Comparison of ENCODE assay signal across 17 cellular contexts in genomic region chr21:37871121-37871862, GRCh38. TPM values are rescaled to one million over a fixed set of nuclear protein-coding genes. Genes with fewer than 3 reads are reported as not detected.
DNase-seq lines count a peak whose midpoint lies in the region; ATAC-seq, FAIRE-seq and TF ChIP-seq lines count a peak whose summit lies in the region.
"Had no signal": no experiment of that assay in that cellular context is flagged by ENCODE, and none has a peak within 500 bp of the region (broad histone marks: within the 10 kb centered on the region; RNA-seq: fewer than 3 reads in every experiment).

No MANE protein-coding gene starts in this region.

- no peak for TF ChIP-seq EP300 in A549 (IDR thresholded peaks at IDR 0.05)

- 24% methylated on average over 8 of the region's 8 CpGs for WGBS in A549 (ENCODE audit: missing lambda C conversion rate)

- TF ChIP-seq RAD21 in A549 (conservative IDR thresholded peaks at IDR 0.05 in 1 of 2, IDR thresholded peaks at IDR 0.05 in 1 of 2), result no peak

- TF ChIP-seq POLR2A in A549 (IDR thresholded peaks at IDR 0.05; ENCODE audit: low read length), result no peak

- CTCF ChIA-PET in A549 (lab: Yijun Ruan, JAX), result interaction anchor here (0.8 to 1.5 kb wide), 3 partner anchors 13 to 484 kb away, joined by 4 to 5 read pairs (median 4); no protein-coding TSS in a partner anchor

- H3K4me2 ChIP-seq in A549, result peak overlapping the region; percentile 49

- no peaks in the 10 kb centered on the region for H3K27me3 Mint-ChIP-seq in endothelial cell (ENCODE audit: unreplicated experiment)
- H3K27me3 Mint-ChIP-seq: brain had no signal

- no peaks in the 10 kb centered on the region for H3K36me3 ChIP-seq in brain microvascular endothelial cell (replicated peaks)

- no peak overlapping the region for H3K4me3 ChIP-seq in A549
- H3K4me3 ChIP-seq in HFF-Myc (replicated peaks; ENCODE audit: low read depth, low read length), result no peak overlapping the region
- H3K4me3 ChIP-seq in brain microvascular endothelial cell (ENCODE audit: low read depth, low read length), result no peak overlapping the region

- no peaks in the 10 kb centered on the region for H3K9me3 ChIP-seq in A549

- no peak overlapping the region for H3K4me3 Mint-ChIP-seq in endothelial cell (ENCODE audit: unreplicated experiment)
- H3K4me3 Mint-ChIP-seq: brain; effector memory CD8-positive, alpha-beta T cell had no signal

- H3K4me1 Mint-ChIP-seq in endothelial cell (ENCODE audit: unreplicated experiment), result no peaks in the 10 kb centered on the region
- H3K4me1 Mint-ChIP-seq: brain had no signal

- POLR2A ChIA-PET in A549 (lab: Yijun Ruan, JAX), result no interaction called here

- peak in 1 of 2 experiments; percentile 35 for DNase-seq in A549 (ENCODE audit: low read depth in 1 of 2, low spot score in 1 of 2)
- peak; percentile 39 for DNase-seq in HFF-Myc (ENCODE audit: extremely low read depth, low read depth)
- DNase-seq in brain microvascular endothelial cell, result peak; percentile 74
- peak; percentile 56 for DNase-seq in hepatic stellate cell (ENCODE audit: low spot score)
- no peak for DNase-seq in endothelial cell (ENCODE audit: low spot score)
- DNase-seq: ACHN; activated gamma-delta T cell; effector memory CD8-positive, alpha-beta T cell; small intestine had no signal

- no peaks in the 10 kb centered on the region for H3K27me3 ChIP-seq in brain microvascular endothelial cell (replicated peaks)

- H3K36me3 Mint-ChIP-seq in endothelial cell (ENCODE audit: low read depth, unreplicated experiment), result no peaks in the 10 kb centered on the region
- H3K36me3 Mint-ChIP-seq: brain had no signal

- H3K4me1 ChIP-seq in A549, result peaks cover 33% of the 10 kb centered on the region

- H3K27ac ChIP-seq in A549 (peak overlapping the region; percentile 49 to 77), brain microvascular endothelial cell (peak overlapping the region; percentile 56)
- H3K27ac ChIP-seq: VCaP had no signal

- in situ Hi-C loops in brain microvascular endothelial cell (cut with HindIII; ENCODE audit: low pct_ligation_motif_present, low sequenced_read_pairs), result no loop called here

- no peak for TF ChIP-seq CTCF in A549 (IDR thresholded peaks at IDR 0.05)
- TF ChIP-seq CTCF in HFF-Myc (IDR thresholded peaks at IDR 0.05; ENCODE audit: low read depth, low read length, missing control alignments), result no peak
- TF ChIP-seq CTCF in brain microvascular endothelial cell (IDR thresholded peaks at IDR 0.05; ENCODE audit: low read depth, low read length, missing control alignments), result no peak
- TF ChIP-seq CTCF in endothelial cell (IDR thresholded peaks at IDR 0.05; ENCODE audit: unreplicated experiment), result no peak

- H3K9me3 Mint-ChIP-seq in endothelial cell (ENCODE audit: unreplicated experiment), result no peaks in the 10 kb centered on the region
- H3K9me3 Mint-ChIP-seq: brain; effector memory CD8-positive, alpha-beta T cell had no signal

- peak; percentile 71 to 76 for ATAC-seq in A549
- no peak for ATAC-seq in HG03520 (IDR thresholded peaks at IDR 0.05; ENCODE audit: unreplicated experiment)
- ATAC-seq in HG03442 (IDR thresholded peaks at IDR 0.05; ENCODE audit: unreplicated experiment), result no peak
- no peak for ATAC-seq in GM19397 (IDR thresholded peaks at IDR 0.05; ENCODE audit: unreplicated experiment)
- ATAC-seq: effector memory CD8-positive, alpha-beta T cell had no signal

- no peak for FAIRE-seq in A549 (lab: Jason Lieb, UNC)
- FAIRE-seq: small intestine had no signal

- no peak overlapping the region for H3K27ac Mint-ChIP-seq in endothelial cell (ENCODE audit: unreplicated experiment)
- H3K27ac Mint-ChIP-seq: brain; effector memory CD8-positive, alpha-beta T cell had no signal

TF ChIP-seq in A549, 52 proteins besides CTCF, POLR2A, EP300 and RAD21:
- TF ChIP-seq RCOR1 (IDR thresholded peaks at IDR 0.05; ENCODE audit: low read depth, low read length) (no peak), ATOH8 (CRISPR knock-in tag; IDR thresholded peaks at IDR 0.05; ENCODE audit: low read depth) (no peak), JUNB (IDR thresholded peaks at IDR 0.05) (peak; percentile 17; the same call in 1 of the 2 replicates), EHF (CRISPR knock-in tag; IDR thresholded peaks at IDR 0.05) (no peak)
- TF ChIP-seq, protein P1, sequence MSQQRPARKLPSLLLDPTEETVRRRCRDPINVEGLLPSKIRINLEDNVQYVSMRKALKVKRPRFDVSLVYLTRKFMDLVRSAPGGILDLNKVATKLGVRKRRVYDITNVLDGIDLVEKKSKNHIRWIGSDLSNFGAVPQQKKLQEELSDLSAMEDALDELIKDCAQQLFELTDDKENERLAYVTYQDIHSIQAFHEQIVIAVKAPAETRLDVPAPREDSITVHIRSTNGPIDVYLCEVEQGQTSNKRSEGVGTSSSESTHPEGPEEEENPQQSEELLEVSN (IDR thresholded peaks at IDR 0.05; ENCODE audit: borderline replicate concordance, low read depth), result no peak

RNA-seq across cellular contexts. Expression of gene KCNJ6, which starts 45.0 kb away (rescaled TPM):
- 1.4 and 2.3 TPM in 2 replicates for polyA plus RNA-seq in A549 (2011; rRNA removed)
- 0.25 and 0.32 TPM in 2 replicates for polyA plus RNA-seq in A549 (2012; cell fraction: cytosol; rRNA removed)
- polyA plus RNA-seq in A549 (2012; cell fraction: nucleus; rRNA removed), result 0.19 and 0.27 TPM in 2 replicates
- polyA plus RNA-seq in A549 (2017; fragmentation: RNase III; extraction: RNeasy Plus Mini Kit Qiagen cat#74134 plus additional on column Dnase treatment), result 0.33 to 0.79 TPM (median 0.68 TPM) in 3 replicates
- 2.3 and 4.1 TPM in 2 replicates for polyA minus RNA-seq in A549 (2011; rRNA and poly(A)+ RNA removed)
- total RNA-seq in endothelial cell (ENCODE audit: unreplicated experiment), result 0.41 TPM
- total RNA-seq: activated CD8-positive, alpha-beta memory T cell treated with anti-CD3 and anti-CD28 coated beads for 36 hours; lung microvascular endothelial cell; subcutaneous adipose tissue had no signal

Comparison
In these comparisons a context has a peak if more than half of its experiments do, and no peak if none do; other contexts are left out.
1. ATAC-seq: peak in A549 (2 of 2); none in HG03520 (single experiment), HG03442 (single experiment) and GM19397 (single experiment).